ENCODE assay signal across 1 cellular context in genomic region chr20:1207293-1207884, GRCh38.
TF ChIP-seq lines count a peak whose summit lies in the region.

No MANE protein-coding gene starts in this region.

TF ChIP-seq in H1, 55 proteins besides CTCF, POLR2A, EP300 and RAD21:
- TF ChIP-seq JUN (IDR thresholded peaks at IDR 0.05; ENCODE audit: low read depth, low read length), result no peak
- no peak for TF ChIP-seq SP4 (IDR thresholded peaks at IDR 0.05; ENCODE audit: low read length)
- no peak for TF ChIP-seq CHD7 (IDR thresholded peaks at IDR 0.05; ENCODE audit: insufficient replicate concordance, low read length)
- no peak for TF ChIP-seq EZH2 (IDR thresholded peaks at IDR 0.05; ENCODE audit: low read depth, low read length, severe bottlenecking)
- TF ChIP-seq BRCA1 (IDR thresholded peaks at IDR 0.05; ENCODE audit: low read depth, low read length), result no peak
- TF ChIP-seq NRF1 (IDR thresholded peaks at IDR 0.05; ENCODE audit: low read depth, low read length), result no peak
- TF ChIP-seq RNF2 (IDR thresholded peaks at IDR 0.05; ENCODE audit: borderline replicate concordance, low read depth, low read length, missing control alignments, poor library complexity, severe bottlenecking), result no peak
- TF ChIP-seq KDM1A (IDR thresholded peaks at IDR 0.05; ENCODE audit: borderline replicate concordance, low read length), result no peak
- no peak for TF ChIP-seq EGR1 (IDR thresholded peaks at IDR 0.05; ENCODE audit: borderline replicate concordance, low read depth, low read length)
- no peak for TF ChIP-seq SIX5 (IDR thresholded peaks at IDR 0.05; ENCODE audit: low read depth, low read length)
- TF ChIP-seq GTF2F1 (IDR thresholded peaks at IDR 0.05; ENCODE audit: borderline replicate concordance, low read depth, low read length), result no peak
- no peak for TF ChIP-seq ZNF274 (IDR thresholded peaks at IDR 0.05; ENCODE audit: borderline replicate concordance, extremely low read depth, low read length)
- no peak for TF ChIP-seq CBX5 (IDR thresholded peaks at IDR 0.05; ENCODE audit: low read depth, low read length)
- no peak for TF ChIP-seq SAP30 (IDR thresholded peaks at IDR 0.05; ENCODE audit: insufficient read depth, insufficient replicate concordance, low read length)
- TF ChIP-seq SIRT6 (IDR thresholded peaks at IDR 0.05; ENCODE audit: low read length), result no peak
- no peak for TF ChIP-seq TAF7 (optimal IDR thresholded peaks at IDR 0.05; ENCODE audit: borderline replicate concordance, low read depth, low read length)
- no peak for TF ChIP-seq POU5F1 (IDR thresholded peaks at IDR 0.05; ENCODE audit: low read depth, low read length)
- TF ChIP-seq TEAD4 (IDR thresholded peaks at IDR 0.05; ENCODE audit: low read depth, low read length), result no peak
- no peak for TF ChIP-seq CREB1 (IDR thresholded peaks at IDR 0.05)
- TF ChIP-seq MAFK (IDR thresholded peaks at IDR 0.05; ENCODE audit: low read depth, low read length), result no peak
